8 cellular contexts compared by ENCODE assay signal in genomic region chr11:128052912-128053641, GRCh38.
A peak's percentile ranks its signal among the peaks of the same experiment; 100 is the strongest.
DNase-seq lines count a peak whose midpoint lies in the region; ATAC-seq and TF ChIP-seq lines count a peak whose summit lies in the region.
"Had no signal": no experiment of that assay in that cellular context is flagged by ENCODE, and none has a peak within 500 bp of the region (broad histone marks: within the 10 kb centered on the region; RNA-seq: fewer than 3 reads in every experiment).

No MANE protein-coding gene starts in this region.

- peak; percentile 73 for DNase-seq in Jurkat, Clone E6-1 (ENCODE audit: low read depth, low spot score)
- DNase-seq in amniotic stem cell (lab: John Stamatoyannopoulos, UW): peak; percentile 19
- DNase-seq in osteocyte (ENCODE audit: extremely low spot score, unreplicated experiment): no peak
- DNase-seq in neural progenitor cell (ENCODE audit: low spot score): no peak

- no peaks in the 10 kb centered on the region for H3K27me3 Mint-ChIP-seq in osteocyte (ENCODE audit: unreplicated experiment)
- peaks cover 4% of the 10 kb centered on the region for H3K27me3 Mint-ChIP-seq in neural progenitor cell (ENCODE audit: insufficient read depth, low read depth)

- H3K4me1 Mint-ChIP-seq in osteocyte (ENCODE audit: unreplicated experiment) (peaks cover 60% of the 10 kb centered on the region), neural progenitor cell (peaks cover 7% of the 10 kb centered on the region)

- H3K27ac Mint-ChIP-seq in osteocyte (ENCODE audit: unreplicated experiment): peak overlapping the region; percentile 96
- H3K27ac Mint-ChIP-seq in neural progenitor cell: no peak overlapping the region

- H3F3A ChIP-seq in neural progenitor cell (ENCODE audit: low read depth): no peaks in the 10 kb centered on the region

- no peaks in the 10 kb centered on the region for H3K4me1 ChIP-seq in neural progenitor cell

- no peaks in the 10 kb centered on the region for H3K27me3 ChIP-seq in neural progenitor cell

- no peak for TF ChIP-seq CTCF in osteocyte (IDR thresholded peaks at IDR 0.05)
- no peak for TF ChIP-seq CTCF in neural progenitor cell (IDR thresholded peaks at IDR 0.05)

- no peak overlapping the region for H3K27ac ChIP-seq in neural progenitor cell

- H3K9me3 ChIP-seq in neural progenitor cell (ENCODE audit: low read depth): no peaks in the 10 kb centered on the region

- no peak overlapping the region for H3K9ac ChIP-seq in neural progenitor cell

- peak overlapping the region; percentile 37 for H3K4me3 Mint-ChIP-seq in osteocyte (ENCODE audit: unreplicated experiment)
- H3K4me3 Mint-ChIP-seq in neural progenitor cell: no peak overlapping the region

- H3K9me3 Mint-ChIP-seq in osteocyte (ENCODE audit: unreplicated experiment) (no peaks in the 10 kb centered on the region), neural progenitor cell (no peaks in the 10 kb centered on the region)

- no peaks in the 10 kb centered on the region for H4K20me1 ChIP-seq in neural progenitor cell (ENCODE audit: low read depth)

- H3K4me2 ChIP-seq in neural progenitor cell: no peak overlapping the region

- peak; percentile 38 for ATAC-seq in GM18861 (IDR thresholded peaks at IDR 0.05; ENCODE audit: unreplicated experiment)
- ATAC-seq in HG03108 (IDR thresholded peaks at IDR 0.05; ENCODE audit: unreplicated experiment): no peak
- no peak for ATAC-seq in HG03439 (IDR thresholded peaks at IDR 0.05; ENCODE audit: unreplicated experiment)
- ATAC-seq: HepG2 had no signal

- no peaks in the 10 kb centered on the region for H3K79me2 ChIP-seq in neural progenitor cell (ENCODE audit: low read depth)

- H2AFZ ChIP-seq in neural progenitor cell (replicated peaks): no peak overlapping the region

- H3K4me3 ChIP-seq in Jurkat, Clone E6-1 (ENCODE audit: low read length): no peak overlapping the region
- no peak overlapping the region for H3K4me3 ChIP-seq in neural progenitor cell

- H3K36me3 ChIP-seq in neural progenitor cell: no peaks in the 10 kb centered on the region

- H3K36me3 Mint-ChIP-seq in osteocyte (ENCODE audit: unreplicated experiment) (no peaks in the 10 kb centered on the region), neural progenitor cell (no peaks in the 10 kb centered on the region)

Comparison
In these comparisons a context has a peak if more than half of its experiments do, and no peak if none do; other contexts are left out.
1. DNase-seq: peak in Jurkat, Clone E6-1 (single experiment) and amniotic stem cell (single experiment); none in osteocyte (single experiment) and neural progenitor cell (single experiment).